ENCODE assay signal across 8 cellular contexts in genomic region chr11:94544832-94545640, GRCh38. TPM values are rescaled to one million over a fixed set of nuclear protein-coding genes. Genes with fewer than 3 reads are reported as not detected.
DNase-seq lines count a peak whose midpoint lies in the region; ATAC-seq and TF ChIP-seq lines count a peak whose summit lies in the region.

No MANE protein-coding gene starts in this region.

- peak overlapping the region; percentile 94 for H3K27ac ChIP-seq in HCT116 (ENCODE audit: low read depth, low read length)

- ATAC-seq in HCT116 (no peak), WTC11 (peak; percentile 9), HG03159 (IDR thresholded peaks at IDR 0.05; ENCODE audit: unreplicated experiment) (no peak), HG03432 (IDR thresholded peaks at IDR 0.05; ENCODE audit: unreplicated experiment) (no peak)

- TF ChIP-seq CTCF in HCT116 (IDR thresholded peaks at IDR 0.05 in 2 of 3, conservative IDR thresholded peaks at IDR 0.05 in 1 of 3; ENCODE audit: borderline replicate concordance in 1 of 3, insufficient read depth in 1 of 3, low read depth in 2 of 3, low read length in 2 of 3) (no peak), WTC11 (IDR thresholded peaks at IDR 0.05) (no peak)

- no peak for TF ChIP-seq RAD21 in HCT116 (IDR thresholded peaks at IDR 0.05; ENCODE audit: low read depth)

- POLR2A ChIA-PET in HCT116 (lab: Charles Lee) (interaction anchor here (0.8 to 1.1 kb wide), 2 partner anchors 13 to 803 kb away, joined by 3 to 4 read pairs; partner anchors contain the start of genes C11orf54 and TAF1D), WTC11 (lab: Charles Lee) (interaction anchor here (1.2 kb wide), 1 partner anchor 51 kb away, joined by 3 read pairs; no protein-coding TSS in a partner anchor)

- no peaks in the 10 kb centered on the region for H3K9me2 ChIP-seq in HCT116 (ENCODE audit: insufficient read depth)

- RAD21 ChIA-PET in HCT116 (lab: Charles Lee; ENCODE audit: low non-redundant PET in 1 of 2, low total read pairs in 2 of 2, uncharacterized antibody in 2 of 2, unreplicated experiment in 2 of 2) = no interaction called here

- H3K36me3 Mint-ChIP-seq in WTC11 = no peaks in the 10 kb centered on the region

- peak overlapping the region; percentile 57 to 66 for H3K4me3 ChIP-seq in HCT116 (replicated peaks in 1 of 2; ENCODE audit: low read depth in 1 of 2, low read length in 2 of 2)

- TF ChIP-seq POLR2A in HCT116 (IDR thresholded peaks at IDR 0.05; ENCODE audit: borderline replicate concordance, extremely low read depth, insufficient read depth, insufficient read length) = no peak

- no peaks in the 10 kb centered on the region for H4K20me1 ChIP-seq in HCT116 (ENCODE audit: insufficient read depth)

- H3K4me1 ChIP-seq in HCT116 (ENCODE audit: control insufficient read depth in 1 of 2, insufficient read depth in 2 of 2, low read length in 2 of 2) = peaks cover 8 to 20% of the 10 kb centered on the region in 2 experiments; a peak in 3 of 4 replicates

- peak overlapping the region; percentile 75 for H3K9ac ChIP-seq in HCT116 (ENCODE audit: low read length)

- no peak overlapping the region for H2AFZ ChIP-seq in HCT116 (ENCODE audit: low read depth, low read length, poor library complexity, severe bottlenecking)

- H3K9me3 Mint-ChIP-seq in WTC11 = no peaks in the 10 kb centered on the region

- H3K79me2 ChIP-seq in HCT116 (ENCODE audit: insufficient read depth, low read length) = peaks cover 9% of the 10 kb centered on the region; the same call in 1 of the 2 replicates

- no peak for DNase-seq in HCT116 (ENCODE audit: low read depth, low spot score)
- DNase-seq in WTC11 (ENCODE audit: low spot score) = peak; percentile 56
- peak; percentile 76 for DNase-seq in cardiac septum (ENCODE audit: low spot score)
- peak; percentile 85 for DNase-seq in posterior vena cava (ENCODE audit: low spot score)
- no peak for DNase-seq in dedifferentiated amniotic fluid mesenchymal stem cell (ENCODE audit: extremely low spot score)
- DNase-seq in hepatic stellate cell (ENCODE audit: low spot score) = no peak

- no peak overlapping the region for H3K27ac Mint-ChIP-seq in WTC11

- H3K4me3 Mint-ChIP-seq in WTC11 = peak overlapping the region; percentile 79

- H3K4me1 Mint-ChIP-seq in WTC11 = peaks cover 30% of the 10 kb centered on the region

- intact Hi-C loops in HCT116 (cut with micrococcal nuclease) (no loop called here), cardiac septum (cut with DNase I) (no loop called here), posterior vena cava (cut with DNase I) (loop anchor here in 1 of 2 donors (5.0 kb wide), 1 partner anchor 1808 kb away; no protein-coding TSS in a partner anchor)

- peaks cover 47% of the 10 kb centered on the region for H3K27me3 Mint-ChIP-seq in WTC11 (ENCODE audit: low read depth)

- no peaks in the 10 kb centered on the region for H3K36me3 ChIP-seq in HCT116 (ENCODE audit: control insufficient read depth in 1 of 2, insufficient read depth in 2 of 2, low read length in 2 of 2)

- CTCF ChIA-PET in HCT116 (lab: Charles Lee) = no interaction called here
- CTCF ChIA-PET in WTC11 (lab: Charles Lee) = interaction anchor here (0.9 to 1.1 kb wide), 2 partner anchors 23 to 28 kb away, joined by 5 read pairs; no protein-coding TSS in a partner anchor

- no TSS peak for BruUV-seq in HCT116 (replicated peaks; lab: Mats Ljungman, UMichigan)

- peak overlapping the region; percentile 71 for H3K4me2 ChIP-seq in HCT116 (ENCODE audit: low read length)

- no peaks in the 10 kb centered on the region for H3K9me3 ChIP-seq in HCT116 (ENCODE audit: control insufficient read depth in 1 of 2, insufficient read depth in 1 of 2, low read depth in 1 of 2, low read length in 2 of 2)

- no peaks in the 10 kb centered on the region for H3K27me3 ChIP-seq in HCT116 (ENCODE audit: insufficient read depth, low read length)

TF ChIP-seq in HCT116, 20 proteins besides CTCF, POLR2A, EP300 and RAD21:
- TF ChIP-seq ZBTB33 (IDR thresholded peaks at IDR 0.05; ENCODE audit: extremely low read depth, insufficient replicate concordance, low read length) = no peak
- TF ChIP-seq CBX3 (IDR thresholded peaks at IDR 0.05; ENCODE audit: low read depth) = no peak
- no peak for TF ChIP-seq YY1 (IDR thresholded peaks at IDR 0.05; ENCODE audit: extremely low read depth, insufficient replicate concordance, low read depth, low read length)

TF ChIP-seq in WTC11, 78 proteins besides CTCF, POLR2A, EP300 and RAD21 (continues in another document):
- TF ChIP-seq IRF1 (CRISPR knock-in tag; IDR thresholded peaks at IDR 0.05) (no peak), USF1 (CRISPR knock-in tag; IDR thresholded peaks at IDR 0.05) (peak; percentile 5; the same call in 1 of the 2 replicates), JUN (CRISPR knock-in tag; IDR thresholded peaks at IDR 0.05) (no peak), PREB (CRISPR knock-in tag; IDR thresholded peaks at IDR 0.05; ENCODE audit: borderline replicate concordance) (no peak), NR2C2 (CRISPR knock-in tag; IDR thresholded peaks at IDR 0.05) (0 out of 2 replicates have a peak, but pooled peaks have one; percentile 49), ZNF317 (CRISPR knock-in tag; IDR thresholded peaks at IDR 0.05; ENCODE audit: borderline replicate concordance, low read depth) (no peak), MAX (CRISPR knock-in tag; IDR thresholded peaks at IDR 0.05) (peak; percentile 65), PRDM15 (CRISPR knock-in tag; IDR thresholded peaks at IDR 0.05) (no peak; the same call in 1 of the 2 replicates)

RNA-seq across cellular contexts. Expression of gene FUT4, which starts 1.3 kb away (rescaled TPM):
- total RNA-seq in HCT116 (2021; ENCODE audit: unreplicated experiment) (5.7 TPM), WTC11 (2021) (5.1 to 7.7 TPM (median 5.5 TPM) in 3 replicates), cardiac septum (2.4 TPM), posterior vena cava (1 to 10 TPM; 5.3 to 6.8 TPM)
- polyA plus RNA-seq in HCT116 (2012) = 2.1 and 2.4 TPM in 2 replicates

RNA-seq across cellular contexts. Expression of gene PIWIL4, which starts 22.1 kb away (rescaled TPM):
- total RNA-seq in HCT116 (2021; ENCODE audit: unreplicated experiment) (0.34 TPM), WTC11 (2021) (0.33 to 0.66 TPM (median 0.62 TPM) in 3 replicates), cardiac septum (1.8 TPM), posterior vena cava (1 to 10 TPM; 4.4 to 4.5 TPM)
- polyA plus RNA-seq in HCT116 (2012) = 0.25 and 0.62 TPM in 2 replicates

RNA-seq across cellular contexts. Expression of gene C11orf97, which starts 32.8 kb away (rescaled TPM):
- not detected for total RNA-seq in HCT116 (2021; ENCODE audit: unreplicated experiment)
- polyA plus RNA-seq in HCT116 (2012) = not detected in 2 replicates
- not detected in 3 replicates for total RNA-seq in WTC11 (2021)
- total RNA-seq in cardiac septum = not detected
- total RNA-seq in posterior vena cava = not detected

RNA-seq across cellular contexts. Expression of gene ANKRD49, which starts 51.3 kb away (rescaled TPM):
- total RNA-seq in HCT116 (2021; ENCODE audit: unreplicated experiment) (8.2 TPM), WTC11 (2021) (9.5 to 9.9 TPM (median 9.6 TPM) in 3 replicates), cardiac septum (6.4 TPM), posterior vena cava (10 to 100 TPM; 11.8 to 14.8 TPM)
- polyA plus RNA-seq in HCT116 (2012) = 3.1 and 4.2 TPM in 2 replicates

RNA-seq across cellular contexts. Expression of gene MRE11, which starts 51.4 kb away (rescaled TPM):
- total RNA-seq in HCT116 (2021; ENCODE audit: unreplicated experiment) (20.6 TPM), WTC11 (2021) (34.3 to 38.2 TPM (median 37.8 TPM) in 3 replicates), cardiac septum (8.7 TPM), posterior vena cava (10 to 100 TPM; 15.2 to 15.9 TPM)
- polyA plus RNA-seq in HCT116 (2012) = 5.1 and 6.7 TPM in 2 replicates

Comparison
In these comparisons a context has a peak if more than half of its experiments do, and no peak if none do; other contexts are left out.
1. DNase-seq: peak in WTC11 (single experiment), cardiac septum (single experiment) and posterior vena cava (single experiment); none in HCT116 (single experiment), dedifferentiated amniotic fluid mesenchymal stem cell (single experiment) and hepatic stellate cell (single experiment).
2. Of the 4 proteins assayed by ChIP-seq in both WTC11 and HCT116: peak only in WTC11: MAX; only in HCT116: none; in both: none; in neither: 3.